Comparison of ENCODE assay signal across 20 cellular contexts in genomic region chr5:145345883-145346282, GRCh38.
"Had no signal": no experiment of that assay in that cellular context is flagged by ENCODE, and none has a peak within 500 bp of the region (broad histone marks: within the 10 kb centered on the region; RNA-seq: fewer than 3 reads in every experiment).

No MANE protein-coding gene starts in this region.

- H3K4me3 ChIP-seq: body of pancreas, ovary, prostate gland, right atrium auricular region, thyroid gland had no signal

- H3K27me3 ChIP-seq: body of pancreas, ovary, right atrium auricular region, thyroid gland had no signal

- DNase-seq: activated CD8-positive, alpha-beta memory T cell treated with anti-CD3 and anti-CD28 coated beads for 24 hours; activated CD8-positive, alpha-beta memory T cell treated with anti-CD3 and anti-CD28 coated beads, Interleukin-2, amount 50 U/mL, for 4 hours; activated naive CD4-positive, alpha-beta T cell treated with Interleukin-2 at 50 U/mL for 16 hours; activated naive CD8-positive, alpha-beta T cell treated with anti-CD3 and anti-CD28 coated beads for 36 hours; activated T-cell treated with anti-CD3 and anti-CD28 coated beads, Interleukin-2, amount 50 U/mL, for 4 hours; amniotic stem cell; body of pancreas; caudate nucleus; dermis blood vessel endothelial cell; effector CD8-positive, alpha-beta T cell; foreskin melanocyte; ovary; stimulated activated CD4-positive, alpha-beta T cell treated with anti-CD3 and anti-CD28 coated beads, Interleukin-1b, Interleukin-23, amount 100 ng/mL, for 48 hours; substantia nigra; T1000; thyroid gland had no signal

- H3K27ac ChIP-seq: body of pancreas, ovary, prostate gland, right atrium auricular region, thyroid gland had no signal

- H3K36me3 ChIP-seq: ovary, prostate gland, right atrium auricular region, thyroid gland had no signal

- H3K9me3 ChIP-seq: body of pancreas, ovary, prostate gland, thyroid gland had no signal

- ATAC-seq: activated T-cell treated with anti-CD3 and anti-CD28 coated beads, Interleukin-2, amount 50 U/mL, for 4 hours; body of pancreas; natural killer cell treated with Interleukin-12 subunit alpha and Interleukin-12 subunit beta and Interleukin-15 and Interleukin-18, amount 100 ng/mL, for 72 hours; WTC11 had no signal

- H3K4me1 ChIP-seq: prostate gland, right atrium auricular region, thyroid gland had no signal
